ENCODE assay signal across 11 cellular contexts in genomic region chr21:42574234-42575027, GRCh38.
DNase-seq lines count a peak whose midpoint lies in the region; FAIRE-seq and TF ChIP-seq lines count a peak whose summit lies in the region.
"Had no signal": no experiment of that assay in that cellular context is flagged by ENCODE, and none has a peak within 500 bp of the region (broad histone marks: within the 10 kb centered on the region; RNA-seq: fewer than 3 reads in every experiment).

No MANE protein-coding gene starts in this region.

- no peak for TF ChIP-seq EP300 in sigmoid colon (IDR thresholded peaks at IDR 0.05)

- peaks cover 0 to 20% (median 0%) of the 10 kb centered on the region in 4 donors for H3K36me3 ChIP-seq in sigmoid colon
- peaks cover 12 to 23% of the 10 kb centered on the region in 2 donors for H3K36me3 ChIP-seq in small intestine (ENCODE audit: control insufficient read depth in 2 of 2, insufficient read depth in 2 of 2, low read length in 2 of 2)

- H3K4me1 ChIP-seq in sigmoid colon (no peaks in the 10 kb centered on the region), small intestine (ENCODE audit: control insufficient read depth in 2 of 2, insufficient read depth in 1 of 2, low read depth in 1 of 2, low read length in 1 of 2) (no peaks in the 10 kb centered on the region)
- H3K4me1 ChIP-seq: body of pancreas had no signal

- FAIRE-seq in small intestine (lab: Jason Lieb, UNC): no peak

- TF ChIP-seq CTCF in NB4 (IDR thresholded peaks at IDR 0.05; ENCODE audit: low read depth, low read length) (peak; percentile 14), fibroblast of mammary gland (conservative IDR thresholded peaks at IDR 0.05; ENCODE audit: control insufficient read depth, insufficient read depth, low read depth, low read length) (peak; percentile 39), sigmoid colon (IDR thresholded peaks at IDR 0.05) (no peak)

- H3K27me3 ChIP-seq in sigmoid colon (no peaks in the 10 kb centered on the region), small intestine (ENCODE audit: control insufficient read depth in 2 of 2, insufficient read depth in 2 of 2, low read length in 2 of 2) (no peaks in the 10 kb centered on the region)
- H3K27me3 ChIP-seq: body of pancreas had no signal

- no peak overlapping the region for H3K27ac ChIP-seq in sigmoid colon
- H3K27ac ChIP-seq in small intestine (ENCODE audit: low read depth in 1 of 2, low read length in 1 of 2): no peak overlapping the region
- H3K27ac ChIP-seq: body of pancreas had no signal

- H3K9me3 ChIP-seq in sigmoid colon (peaks cover 0 to 2% (median 0%) of the 10 kb centered on the region in 4 donors), small intestine (ENCODE audit: control insufficient read depth, low read depth) (no peaks in the 10 kb centered on the region)
- H3K9me3 ChIP-seq: body of pancreas had no signal

- H3K4me3 ChIP-seq in NB4 (ENCODE audit: low read depth, low read length): no peak overlapping the region
- H3K4me3 ChIP-seq in fibroblast of mammary gland (ENCODE audit: control insufficient read depth, low read depth, low read length): no peak overlapping the region
- no peak overlapping the region for H3K4me3 ChIP-seq in sigmoid colon
- no peak overlapping the region for H3K4me3 ChIP-seq in small intestine (ENCODE audit: low read depth in 1 of 2, low read length in 2 of 2)
- H3K4me3 ChIP-seq: body of pancreas had no signal

- DNase-seq in NCI-H82 (lab: John Stamatoyannopoulos, UW) (peak; percentile 56), NCI-H82 treated with DMSO at 0.1 percent for 48 hours (lab: John Stamatoyannopoulos, UW; ENCODE audit: unreplicated experiment) (no peak), NB4 (ENCODE audit: low read depth) (peak; percentile 10), fibroblast of mammary gland (ENCODE audit: low read depth) (peak; percentile 24), sigmoid colon (peak; percentile 53), NCI-H2171 (lab: John Stamatoyannopoulos, UW) (no peak), small intestine (no peak), HCEC 1CT (no peak)
- DNase-seq: activated CD4-positive, alpha-beta T cell treated with anti-CD3 and anti-CD28 coated beads, Interleukin-2, amount 10 ng/mL, durations not matched to agents 7 days and 5 days; SIG-M5 had no signal

- intact Hi-C loops in sigmoid colon (cut with DNase I): no loop called here

- no peak for TF ChIP-seq POLR2A in NB4 (IDR thresholded peaks at IDR 0.05; ENCODE audit: extremely low read depth, insufficient read length)
- no peak for TF ChIP-seq POLR2A in sigmoid colon (IDR thresholded peaks at IDR 0.05)

- WGBS in sigmoid colon, 2 donors: 93% methylated on average over 7 of the region's 7 CpGs
- WGBS in small intestine, 3 donors: 90 to 97% (median 96%) methylated on average over 7 of the region's 7 CpGs

Comparison
In these comparisons a context has a peak if more than half of its experiments do, and no peak if none do; other contexts are left out.
1. DNase-seq: peak in NCI-H82 (single experiment), NB4 (single experiment), fibroblast of mammary gland (single experiment) and sigmoid colon (single experiment); none in NCI-H82 treated with DMSO at 0.1 percent for 48 hours (single experiment), NCI-H2171 (single experiment), small intestine (single experiment) and HCEC 1CT (single experiment).
2. CTCF ChIP-seq: peak in NB4 (single experiment) and fibroblast of mammary gland (single experiment); none in sigmoid colon (0 of 4).